In genomic region chr4:15651682-15652081, GRCh38 we compare ENCODE assay signal across 10 cellular contexts. TPM values are rescaled to one million over a fixed set of nuclear protein-coding genes. Genes with fewer than 3 reads are reported as not detected.
A peak's percentile ranks its signal among the peaks of the same experiment; 100 is the strongest.
DNase-seq lines count a peak whose midpoint lies in the region; ATAC-seq, FAIRE-seq and TF ChIP-seq lines count a peak whose summit lies in the region.
"Had no signal": no experiment of that assay in that cellular context is flagged by ENCODE, and none has a peak within 500 bp of the region (broad histone marks: within the 10 kb centered on the region; RNA-seq: fewer than 3 reads in every experiment).

No MANE protein-coding gene starts in this region.

- no peaks in the 10 kb centered on the region for H3K36me3 ChIP-seq in kidney (ENCODE audit: control insufficient read depth in 1 of 2, insufficient read depth in 2 of 2, low read length in 2 of 2)
- no peaks in the 10 kb centered on the region for H3K36me3 ChIP-seq in thoracic aorta
- H3K36me3 ChIP-seq: pancreas, suprapubic skin had no signal

- peaks cover 63% of the 10 kb centered on the region for H3K4me1 Mint-ChIP-seq in activated CD8-positive, alpha-beta memory T cell treated with anti-CD3 and anti-CD28 coated beads, Interleukin-2, amount 10 ng/mL, durations not matched to agents 7 days and 5 days
- peaks cover 47% of the 10 kb centered on the region for H3K4me1 Mint-ChIP-seq in activated naive CD8-positive, alpha-beta T cell treated with anti-CD3 and anti-CD28 coated beads, Interleukin-2, amount 10 ng/mL, durations not matched to agents 7 days and 5 days

- DNase-seq in activated CD8-positive, alpha-beta memory T cell treated with anti-CD3 and anti-CD28 coated beads, Interleukin-2, amount 10 ng/mL, durations not matched to agents 7 days and 5 days, result no peak
- no peak for DNase-seq in activated CD8-positive, alpha-beta memory T cell treated with anti-CD3 and anti-CD28 coated beads for 24 hours
- DNase-seq in activated naive CD8-positive, alpha-beta T cell treated with anti-CD3 and anti-CD28 coated beads, Interleukin-2, amount 10 ng/mL, durations not matched to agents 7 days and 5 days, result no peak
- no peak for DNase-seq in kidney
- DNase-seq in thoracic aorta (ENCODE audit: low spot score), result no peak
- DNase-seq in GM12891 (ENCODE audit: insufficient read length, low spot score), result no peak
- DNase-seq: pancreas had no signal

- H3K27me3 Mint-ChIP-seq in activated CD8-positive, alpha-beta memory T cell treated with anti-CD3 and anti-CD28 coated beads, Interleukin-2, amount 10 ng/mL, durations not matched to agents 7 days and 5 days, result no peaks in the 10 kb centered on the region
- no peaks in the 10 kb centered on the region for H3K27me3 Mint-ChIP-seq in activated naive CD8-positive, alpha-beta T cell treated with anti-CD3 and anti-CD28 coated beads, Interleukin-2, amount 10 ng/mL, durations not matched to agents 7 days and 5 days

- H3K27ac Mint-ChIP-seq in activated CD8-positive, alpha-beta memory T cell treated with anti-CD3 and anti-CD28 coated beads, Interleukin-2, amount 10 ng/mL, durations not matched to agents 7 days and 5 days, result peak overlapping the region; percentile 21
- H3K27ac Mint-ChIP-seq in activated naive CD8-positive, alpha-beta T cell treated with anti-CD3 and anti-CD28 coated beads, Interleukin-2, amount 10 ng/mL, durations not matched to agents 7 days and 5 days, result peak overlapping the region; percentile 52

- peak overlapping the region; percentile 18 for H3K4me3 Mint-ChIP-seq in activated CD8-positive, alpha-beta memory T cell treated with anti-CD3 and anti-CD28 coated beads, Interleukin-2, amount 10 ng/mL, durations not matched to agents 7 days and 5 days
- peak overlapping the region; percentile 46 for H3K4me3 Mint-ChIP-seq in activated naive CD8-positive, alpha-beta T cell treated with anti-CD3 and anti-CD28 coated beads, Interleukin-2, amount 10 ng/mL, durations not matched to agents 7 days and 5 days

- no peaks in the 10 kb centered on the region for H3K9me3 Mint-ChIP-seq in activated CD8-positive, alpha-beta memory T cell treated with anti-CD3 and anti-CD28 coated beads, Interleukin-2, amount 10 ng/mL, durations not matched to agents 7 days and 5 days (ENCODE audit: low read depth)
- H3K9me3 Mint-ChIP-seq in activated naive CD8-positive, alpha-beta T cell treated with anti-CD3 and anti-CD28 coated beads, Interleukin-2, amount 10 ng/mL, durations not matched to agents 7 days and 5 days, result no peaks in the 10 kb centered on the region

- peaks cover 6% of the 10 kb centered on the region for H3K36me3 Mint-ChIP-seq in activated CD8-positive, alpha-beta memory T cell treated with anti-CD3 and anti-CD28 coated beads, Interleukin-2, amount 10 ng/mL, durations not matched to agents 7 days and 5 days
- H3K36me3 Mint-ChIP-seq in activated naive CD8-positive, alpha-beta T cell treated with anti-CD3 and anti-CD28 coated beads, Interleukin-2, amount 10 ng/mL, durations not matched to agents 7 days and 5 days, result peaks cover 1% of the 10 kb centered on the region

- peak overlapping the region; percentile 36 to 84 for H3K4me3 ChIP-seq in kidney (ENCODE audit: low read length in 2 of 2)
- peak overlapping the region; percentile 70 for H3K4me3 ChIP-seq in thoracic aorta
- H3K4me3 ChIP-seq: suprapubic skin had no signal

- no peak for FAIRE-seq in kidney (lab: Jason Lieb, UNC)
- no peak for FAIRE-seq in GM12891 (lab: Jason Lieb, UNC)
- FAIRE-seq: pancreas had no signal

- no peaks in the 10 kb centered on the region for H3K9me3 ChIP-seq in kidney (ENCODE audit: control insufficient read depth in 1 of 2, low read length in 2 of 2)
- no peaks in the 10 kb centered on the region for H3K9me3 ChIP-seq in thoracic aorta
- H3K9me3 ChIP-seq: pancreas, suprapubic skin had no signal

- no peak for ATAC-seq in activated CD8-positive, alpha-beta memory T cell treated with anti-CD3 and anti-CD28 coated beads, Interleukin-2, amount 10 ng/mL, durations not matched to agents 7 days and 5 days
- no peak for ATAC-seq in activated naive CD8-positive, alpha-beta T cell treated with anti-CD3 and anti-CD28 coated beads, Interleukin-2, amount 10 ng/mL, durations not matched to agents 7 days and 5 days (ENCODE audit: low read depth)
- ATAC-seq in thoracic aorta (ENCODE audit: insufficient number of reproducible peaks, low FRiP score, low read depth), result no peak
- no peak for ATAC-seq in HG03039 (IDR thresholded peaks at IDR 0.05; ENCODE audit: unreplicated experiment)
- ATAC-seq in activated CD4-positive, CD25-positive, alpha-beta regulatory T cell treated with anti-CD3 and anti-CD28 coated beads, Interleukin-2, amount 50 U/mL, for 24 hours, result no peak
- ATAC-seq: pancreas had no signal

- intact Hi-C loops in kidney (cut with DNase I), result no loop called here

- H3K4me1 ChIP-seq in kidney (ENCODE audit: control insufficient read depth in 1 of 2, insufficient read depth in 1 of 2, low read depth in 1 of 2, low read length in 2 of 2), result peaks cover 14 to 27% of the 10 kb centered on the region in 2 donors
- H3K4me1 ChIP-seq in thoracic aorta (ENCODE audit: control insufficient read depth in 1 of 2, low read depth in 2 of 2), result peaks cover 51 to 72% of the 10 kb centered on the region in 2 donors

- TF ChIP-seq POLR2A in GM12891 (IDR thresholded peaks at IDR 0.05; ENCODE audit: low read depth, low read length), result no peak

- POLR2A ChIA-PET in activated naive CD8-positive, alpha-beta T cell treated with anti-CD3 and anti-CD28 coated beads, Interleukin-2, amount 10 ng/mL, durations not matched to agents 7 days and 5 days (lab: Charles Lee), result interaction anchor here (3.8 to 5.0 kb wide), 2 partner anchors 30 to 648 kb away, joined by 13 to 39 read pairs; partner anchors contain the start of genes CPEB2 and FAM200B

- H3K27ac ChIP-seq in kidney (ENCODE audit: low read depth in 2 of 2, low read length in 2 of 2) (peak overlapping the region; percentile 59 to 91), thoracic aorta (peak overlapping the region; percentile 10 to 98)
- H3K27ac ChIP-seq: suprapubic skin had no signal

- no peak for TF ChIP-seq CTCF in kidney (IDR thresholded peaks at IDR 0.05; ENCODE audit: borderline replicate concordance, extremely low read depth, insufficient read depth)
- no peak for TF ChIP-seq CTCF in thoracic aorta (IDR thresholded peaks at IDR 0.05)

- no peaks in the 10 kb centered on the region for H3K27me3 ChIP-seq in thoracic aorta (replicated peaks; ENCODE audit: insufficient read depth)
- H3K27me3 ChIP-seq: pancreas, suprapubic skin had no signal

- CTCF ChIA-PET in activated CD8-positive, alpha-beta memory T cell treated with anti-CD3 and anti-CD28 coated beads, Interleukin-2, amount 10 ng/mL, durations not matched to agents 7 days and 5 days (lab: Charles Lee), result interaction anchor here (0.8 to 1.5 kb wide), 4 partner anchors 74 to 231 kb away, joined by 3 to 8 read pairs (median 4); no protein-coding TSS in a partner anchor

- peak overlapping the region; percentile 8 to 43 for H3K9ac ChIP-seq in kidney (ENCODE audit: low read length in 2 of 2)

TF ChIP-seq in GM12891, 5 proteins besides CTCF, POLR2A, EP300 and RAD21:
- TF ChIP-seq PAX5 (IDR thresholded peaks at IDR 0.05; ENCODE audit: insufficient read depth, low read length, severe bottlenecking) (no peak), POLR2AphosphoS5 (IDR thresholded peaks at IDR 0.05; ENCODE audit: low read depth, low read length) (no peak), POU2F2 (IDR thresholded peaks at IDR 0.05; ENCODE audit: low read depth, low read length) (no peak)
TF ChIP-seq in GM12891: peak in this region for 0.

RNA-seq across cellular contexts. Expression of gene FBXL5, which starts 3.5 kb away (rescaled TPM):
- total RNA-seq in activated CD8-positive, alpha-beta memory T cell treated with anti-CD3 and anti-CD28 coated beads, Interleukin-2, amount 10 ng/mL, durations not matched to agents 7 days and 5 days, result 10 to 100 TPM; 37.0 to 51.8 TPM
- 10 to 100 TPM; 48.7 to 53.4 TPM for total RNA-seq in activated naive CD8-positive, alpha-beta T cell treated with anti-CD3 and anti-CD28 coated beads, Interleukin-2, amount 10 ng/mL, durations not matched to agents 7 days and 5 days
- total RNA-seq in kidney (95.3 TPM), thoracic aorta (100 to 1,000 TPM; 136 to 147 TPM)
- polyA plus RNA-seq in kidney (ENCODE audit: insufficient read depth, low read depth, low replicate concordance), result 98.4 TPM
- 18.7 TPM for polyA plus RNA-seq in GM12891 (2012; ENCODE audit: low read depth, missing spikeins)

RNA-seq across cellular contexts. Expression of gene FAM200B, which starts 29.9 kb away (rescaled TPM):
- 10 to 100 TPM in 1 of 2 experiments, 1 to 10 TPM in 1; 9.7 to 14.0 TPM for total RNA-seq in activated CD8-positive, alpha-beta memory T cell treated with anti-CD3 and anti-CD28 coated beads, Interleukin-2, amount 10 ng/mL, durations not matched to agents 7 days and 5 days
- total RNA-seq in activated naive CD8-positive, alpha-beta T cell treated with anti-CD3 and anti-CD28 coated beads, Interleukin-2, amount 10 ng/mL, durations not matched to agents 7 days and 5 days, result 10 to 100 TPM; 19.5 to 22.4 TPM
- 44.0 TPM for total RNA-seq in kidney
- 115 TPM for polyA plus RNA-seq in kidney (ENCODE audit: insufficient read depth, low read depth, low replicate concordance)
- 10 to 100 TPM; 27.8 to 35.2 TPM for total RNA-seq in thoracic aorta
- 19.7 TPM for polyA plus RNA-seq in GM12891 (2012; ENCODE audit: low read depth, missing spikeins)

RNA-seq across cellular contexts. Expression of gene BST1, which starts 51.2 kb away (rescaled TPM):
- total RNA-seq in activated CD8-positive, alpha-beta memory T cell treated with anti-CD3 and anti-CD28 coated beads, Interleukin-2, amount 10 ng/mL, durations not matched to agents 7 days and 5 days, result under 1 TPM; 0.40 to 0.70 TPM
- under 1 TPM; 0.78 to 0.91 TPM for total RNA-seq in activated naive CD8-positive, alpha-beta T cell treated with anti-CD3 and anti-CD28 coated beads, Interleukin-2, amount 10 ng/mL, durations not matched to agents 7 days and 5 days
- 5.3 TPM for total RNA-seq in kidney
- 19.0 TPM for polyA plus RNA-seq in kidney (ENCODE audit: insufficient read depth, low read depth, low replicate concordance)
- 10 to 100 TPM in 1 of 2 donors, 1 to 10 TPM in 1; 9.2 to 15.7 TPM for total RNA-seq in thoracic aorta
- not detected for polyA plus RNA-seq in GM12891 (2012; ENCODE audit: low read depth, missing spikeins)
